Comparison of ENCODE assay signal across 26 cellular contexts in genomic region chr5:10478436-10478835, GRCh38. TPM values are rescaled to one million over a fixed set of nuclear protein-coding genes. Genes with fewer than 3 reads are reported as not detected.
A peak's percentile ranks its signal among the peaks of the same experiment; 100 is the strongest.
DNase-seq lines count a peak whose midpoint lies in the region; ATAC-seq, FAIRE-seq and TF ChIP-seq lines count a peak whose summit lies in the region.
"Had no signal": no experiment of that assay in that cellular context is flagged by ENCODE, and none has a peak within 500 bp of the region (broad histone marks: within the 10 kb centered on the region; RNA-seq: fewer than 3 reads in every experiment).

No MANE protein-coding gene starts in this region.

- WGBS in H1 (ENCODE audit: extremely low coverage in 1 of 2, insufficient coverage in 1 of 2, insufficient read length in 1 of 2, insufficient replicate concordance in 2 of 2, low coverage in 1 of 2, low lambda C conversion rate in 2 of 2, missing lambda C conversion rate in 1 of 2), 2 experiments: 96% methylated on average over 5 of the region's 5 CpGs; no CpG with 5 or more reads in 1 of the 2 experiments
- 18% methylated on average over 5 of the region's 5 CpGs for WGBS in smooth muscle cell (ENCODE audit: low lambda C conversion rate)
- 75% methylated on average over 5 of the region's 5 CpGs for WGBS in hepatocyte (ENCODE audit: low lambda C conversion rate, missing lambda C conversion rate)

- no peak overlapping the region for H3K9ac ChIP-seq in HCT116 (ENCODE audit: low read length)
- H3K9ac ChIP-seq in H1 (replicated peaks in 1 of 4; ENCODE audit: extremely low read depth in 1 of 4, low read depth in 3 of 4, low read length in 3 of 4): no peak overlapping the region
- H3K9ac ChIP-seq in smooth muscle cell (ENCODE audit: low read depth): no peak overlapping the region
- H3K9ac ChIP-seq: BLaER1, KMS-11 had no signal

- H2AK5ac ChIP-seq in H1 (ENCODE audit: low read depth, low read length): no peak overlapping the region

- H2BK120ac ChIP-seq in H1 (replicated peaks; ENCODE audit: low read depth, low read length): no peak overlapping the region

- H3K9me3 Mint-ChIP-seq in CD4-positive, alpha-beta T cell: peaks cover 7% of the 10 kb centered on the region

- H3K79me2 ChIP-seq in HCT116 (ENCODE audit: insufficient read depth, low read length) (no peaks in the 10 kb centered on the region), H1 (ENCODE audit: control insufficient read depth in 1 of 2, insufficient read depth in 2 of 2, low read length in 2 of 2) (no peaks in the 10 kb centered on the region), smooth muscle cell (ENCODE audit: low read depth) (no peaks in the 10 kb centered on the region), hepatocyte (no peaks in the 10 kb centered on the region)

- no peak overlapping the region for H4K8ac ChIP-seq in H1 (ENCODE audit: extremely low read depth, insufficient read depth, low read length)

- no peak overlapping the region for H4K5ac ChIP-seq in H1 (ENCODE audit: insufficient read length, low read depth, low read length)

- no peaks in the 10 kb centered on the region for H3K79me1 ChIP-seq in H1 (ENCODE audit: low read depth, low read length)

- no peak overlapping the region for H2BK15ac ChIP-seq in H1 (ENCODE audit: low read length)

- H3F3A ChIP-seq in smooth muscle cell (ENCODE audit: low read depth): peaks cover 3% of the 10 kb centered on the region

- H3K36me3 Mint-ChIP-seq in CD4-positive, alpha-beta T cell (ENCODE audit: low read depth): no peaks in the 10 kb centered on the region
- H3K36me3 Mint-ChIP-seq: naive B cell had no signal

- H3K4me1 Mint-ChIP-seq in CD4-positive, alpha-beta T cell (ENCODE audit: low read depth): no peaks in the 10 kb centered on the region
- H3K4me1 Mint-ChIP-seq: activated naive CD4-positive, alpha-beta T cell treated with anti-CD3 and anti-CD28 coated beads, Interleukin-2, amount 50 U/mL, for 24 hours; naive B cell had no signal

- H3K36me3 ChIP-seq in HCT116 (ENCODE audit: control insufficient read depth in 1 of 2, insufficient read depth in 2 of 2, low read length in 2 of 2) (no peaks in the 10 kb centered on the region), H1 (ENCODE audit: control insufficient read depth in 2 of 4, insufficient read depth in 4 of 4, low read length in 3 of 4) (no peaks in the 10 kb centered on the region), smooth muscle cell (ENCODE audit: low read depth) (no peaks in the 10 kb centered on the region), hepatocyte (replicated peaks; ENCODE audit: insufficient read depth, low read depth) (no peaks in the 10 kb centered on the region)
- H3K36me3 ChIP-seq: BLaER1, colonic mucosa, tibial artery had no signal

- no peaks in the 10 kb centered on the region for H3K23me2 ChIP-seq in H1 (ENCODE audit: low read depth, low read length)

- H3K4me2 ChIP-seq in HCT116 (ENCODE audit: low read length): peak overlapping the region; percentile 39; the same call in 1 of the 2 replicates
- H3K4me2 ChIP-seq in H1 (ENCODE audit: insufficient read depth in 1 of 2, low read depth in 2 of 2, low read length in 2 of 2): no peak overlapping the region
- H3K4me2 ChIP-seq in smooth muscle cell: peak overlapping the region; percentile 48
- no peak overlapping the region for H3K4me2 ChIP-seq in hepatocyte
- H3K4me2 ChIP-seq: BLaER1, KMS-11 had no signal

- BruUV-seq in HCT116 (replicated peaks; lab: Mats Ljungman, UMichigan): no TSS peak

- no peak overlapping the region for H2BK5ac ChIP-seq in H1 (ENCODE audit: low read depth, low read length)

- no peak overlapping the region for H3K4me3 Mint-ChIP-seq in CD4-positive, alpha-beta T cell
- H3K4me3 Mint-ChIP-seq: activated CD8-positive, alpha-beta T cell treated with anti-CD3 and anti-CD28 coated beads, Interleukin-2, amount 10 ng/mL, durations not matched to agents 7 days and 5 days; activated naive CD4-positive, alpha-beta T cell treated with anti-CD3 and anti-CD28 coated beads, Interleukin-2, amount 50 U/mL, for 24 hours; endodermal cell; naive B cell; stimulated activated naive B cell treated with anti-CD40 and anti-IgM and Interleukin-4, amounts not matched to agents 10 μg/mL and 1 μg/mL and 100 μg/mL, for 72 hours had no signal

- H3K4ac ChIP-seq in H1 (replicated peaks; ENCODE audit: insufficient read length, low read depth, low read length): no peak overlapping the region

- no peak for FAIRE-seq in H1 (lab: Jason Lieb, UNC)
- FAIRE-seq: D721Med, GM12878, islet of Langerhans had no signal

- H3K4me3 ChIP-seq in HCT116 (replicated peaks in 1 of 2; ENCODE audit: low read depth in 1 of 2, low read length in 2 of 2) (no peak overlapping the region), H1 (ENCODE audit: extremely low read depth in 1 of 4, insufficient read depth in 2 of 4, low read depth in 3 of 4, low read length in 4 of 4) (no peak overlapping the region), smooth muscle cell (no peak overlapping the region), hepatocyte (no peak overlapping the region)
- H3K4me3 ChIP-seq: BLaER1, body of pancreas, colonic mucosa, GM12878, lung, SK-N-MC, tibial artery had no signal

- no peaks in the 10 kb centered on the region for H3K9me3 ChIP-seq in HCT116 (ENCODE audit: control insufficient read depth in 1 of 2, insufficient read depth in 1 of 2, low read depth in 1 of 2, low read length in 2 of 2)
- peaks cover 6 to 10% of the 10 kb centered on the region in 2 experiments; a peak in 1 of 4 replicates for H3K9me3 ChIP-seq in H1 (ENCODE audit: insufficient read depth in 2 of 2, low read depth in 1 of 2, low read length in 1 of 2)
- H3K9me3 ChIP-seq in smooth muscle cell (replicated peaks; ENCODE audit: low read depth): no peaks in the 10 kb centered on the region
- no peaks in the 10 kb centered on the region for H3K9me3 ChIP-seq in hepatocyte (ENCODE audit: low read depth)
- no peaks in the 10 kb centered on the region for H3K9me3 ChIP-seq in CD4-positive, alpha-beta T cell (ENCODE audit: control insufficient read depth, low read length)
- H3K9me3 ChIP-seq: body of pancreas, colonic mucosa had no signal

- H3K23ac ChIP-seq in H1 (ENCODE audit: insufficient read length): no peak overlapping the region

- DNase-seq in HCT116 (ENCODE audit: low read depth, low spot score): no peak
- peak; percentile 44 for DNase-seq in NCI-H226
- DNase-seq in H1 (ENCODE audit: low read depth in 1 of 2, low spot score in 2 of 2): no peak
- DNase-seq in smooth muscle cell (lab: John Stamatoyannopoulos, UW; ENCODE audit: unreplicated experiment): no peak
- DNase-seq in hepatocyte (ENCODE audit: low spot score): no peak
- no peak for DNase-seq in NCI-H1694 treated with DMSO at 0.1 percent for 48 hours (lab: John Stamatoyannopoulos, UW)
- DNase-seq in CD4-positive, alpha-beta T cell: no peak
- DNase-seq: activated CD8-positive, alpha-beta T cell treated with anti-CD3 and anti-CD28 coated beads, Interleukin-2, amount 10 ng/mL, durations not matched to agents 7 days and 5 days; body of pancreas; colonic mucosa; endodermal cell; naive B cell; NCI-H1092 treated with DMSO at 0.1 percent for 48 hours; NCI-H2081; NCI-H524; stimulated activated naive B cell treated with anti-CD40 and anti-IgM and Interleukin-4, amounts not matched to agents 10 μg/mL and 1 μg/mL and 100 μg/mL, for 72 hours; T-helper 9 cell; tibial artery had no signal

- intact Hi-C loops in HCT116 (cut with micrococcal nuclease): no loop called here
- intact Hi-C loops in CD4-positive, alpha-beta T cell (cut with DNase I, micrococcal nuclease): no loop called here

- H2BK20ac ChIP-seq in H1 (ENCODE audit: low read length): peak overlapping the region; percentile 77; the same call in 1 of the 2 replicates

- POLR2A ChIA-PET in HCT116 (lab: Charles Lee): no interaction called here
- POLR2A ChIA-PET in H1 (lab: Charles Lee; ENCODE audit: partially characterized antibody): no interaction called here
- POLR2A ChIA-PET in CD4-positive, alpha-beta T cell (lab: Charles Lee): no interaction called here

- TF ChIP-seq RAD21 in HCT116 (IDR thresholded peaks at IDR 0.05; ENCODE audit: low read depth) (no peak), H1 (IDR thresholded peaks at IDR 0.05 in 1 of 2, conservative IDR thresholded peaks at IDR 0.05 in 1 of 2; ENCODE audit: low read depth in 2 of 2, low read length in 2 of 2) (no peak)

- H3K14ac ChIP-seq in H1 (ENCODE audit: insufficient read length): no peak overlapping the region

- RAD21 ChIA-PET in HCT116 (lab: Charles Lee; ENCODE audit: low non-redundant PET in 1 of 2, low total read pairs in 2 of 2, uncharacterized antibody in 2 of 2, unreplicated experiment in 2 of 2): no interaction called here

- no peaks in the 10 kb centered on the region for H3K27me3 Mint-ChIP-seq in CD4-positive, alpha-beta T cell
- H3K27me3 Mint-ChIP-seq: activated naive CD4-positive, alpha-beta T cell treated with anti-CD3 and anti-CD28 coated beads, Interleukin-2, amount 50 U/mL, for 24 hours had no signal

- H4K20me1 ChIP-seq in HCT116 (ENCODE audit: insufficient read depth): no peaks in the 10 kb centered on the region
- no peaks in the 10 kb centered on the region for H4K20me1 ChIP-seq in H1 (replicated peaks in 1 of 2; ENCODE audit: control insufficient read depth in 1 of 2, insufficient read depth in 2 of 2, low read length in 2 of 2)
- no peaks in the 10 kb centered on the region for H4K20me1 ChIP-seq in smooth muscle cell (ENCODE audit: low read depth)
- no peaks in the 10 kb centered on the region for H4K20me1 ChIP-seq in hepatocyte (ENCODE audit: insufficient read depth, poor library complexity, severe bottlenecking)
- H4K20me1 ChIP-seq: BLaER1 had no signal

- no peak overlapping the region for H4K91ac ChIP-seq in H1 (replicated peaks; ENCODE audit: insufficient read length, low read length)

- H3K27ac ChIP-seq in HCT116 (ENCODE audit: low read depth, low read length): no peak overlapping the region
- H3K27ac ChIP-seq in H1 (ENCODE audit: low read depth, low read length): no peak overlapping the region
- H3K27ac ChIP-seq in smooth muscle cell (ENCODE audit: low read depth): peak overlapping the region; percentile 62
- no peak overlapping the region for H3K27ac ChIP-seq in hepatocyte
- H3K27ac ChIP-seq in CD4-positive, alpha-beta T cell (ENCODE audit: low read depth, low read length): no peak overlapping the region
- H3K27ac ChIP-seq: BLaER1, body of pancreas, colonic mucosa, KMS-11, SK-N-MC, tibial artery had no signal

- TF ChIP-seq CTCF in HCT116 (IDR thresholded peaks at IDR 0.05 in 2 of 3, conservative IDR thresholded peaks at IDR 0.05 in 1 of 3; ENCODE audit: borderline replicate concordance in 1 of 3, insufficient read depth in 1 of 3, low read depth in 2 of 3, low read length in 2 of 3) (no peak), H1 (IDR thresholded peaks at IDR 0.05; ENCODE audit: control extremely low read depth in 1 of 3, insufficient read depth in 1 of 3, low read depth in 1 of 3, low read length in 3 of 3) (no peak), smooth muscle cell (IDR thresholded peaks at IDR 0.05; ENCODE audit: borderline replicate concordance, insufficient read depth, poor library complexity, severe bottlenecking) (no peak), hepatocyte (IDR thresholded peaks at IDR 0.05; ENCODE audit: poor library complexity) (no peak)
- no peak for TF ChIP-seq CTCF in CD4-positive, alpha-beta T cell (IDR thresholded peaks at IDR 0.05)

- H2AFZ ChIP-seq in HCT116 (ENCODE audit: low read depth, low read length, poor library complexity, severe bottlenecking) (no peak overlapping the region), H1 (ENCODE audit: low read length) (no peak overlapping the region), smooth muscle cell (ENCODE audit: low read depth) (no peak overlapping the region), hepatocyte (no peak overlapping the region)

- peaks cover 0 to 12% of the 10 kb centered on the region in 2 experiments; a peak in 2 of 4 replicates for H3K4me1 ChIP-seq in HCT116 (ENCODE audit: control insufficient read depth in 1 of 2, insufficient read depth in 2 of 2, low read length in 2 of 2)
- H3K4me1 ChIP-seq in H1 (replicated peaks in 1 of 4; ENCODE audit: control insufficient read depth in 3 of 4, insufficient read depth in 4 of 4, low read length in 3 of 4): peaks cover 5 to 12% (median 8%) of the 10 kb centered on the region in 4 experiments; a peak in 4 of 7 replicates
- H3K4me1 ChIP-seq in smooth muscle cell (ENCODE audit: low read depth): no peaks in the 10 kb centered on the region
- H3K4me1 ChIP-seq in hepatocyte (ENCODE audit: insufficient read depth): peaks cover 10% of the 10 kb centered on the region
- H3K4me1 ChIP-seq: body of pancreas, tibial artery had no signal

- no peak overlapping the region for H3K56ac ChIP-seq in H1 (replicated peaks; ENCODE audit: insufficient read length, low read depth, low read length)

- H3K18ac ChIP-seq in H1 (ENCODE audit: extremely low read depth, low read length): 0 out of 2 replicates have a peak overlapping the region, but pooled peaks have one; percentile 14

- peak overlapping the region; percentile 82; the same call in 1 of the 2 replicates for H2BK12ac ChIP-seq in H1 (ENCODE audit: low read depth, low read length)

- CTCF ChIA-PET in HCT116 (lab: Charles Lee) (no interaction called here), H1 (lab: Charles Lee; ENCODE audit: partially characterized antibody) (interaction anchor here (0.7 to 3.0 kb wide), 11 partner anchors 10 to 211 kb away, joined by 3 to 11 read pairs (median 4); no protein-coding TSS in a partner anchor)
- CTCF ChIA-PET in CD4-positive, alpha-beta T cell (lab: Charles Lee): no interaction called here

- no peaks in the 10 kb centered on the region for H3K27me3 ChIP-seq in HCT116 (ENCODE audit: insufficient read depth, low read length)
- 0 out of 7 replicates have a peak, but pooled peaks cover 0 to 4% (median 0%) of the 10 kb centered on the region in 4 experiments for H3K27me3 ChIP-seq in H1 (replicated peaks in 1 of 4; ENCODE audit: control insufficient read depth in 3 of 4, extremely low read depth in 1 of 4, insufficient read depth in 3 of 4, low read length in 3 of 4)
- H3K27me3 ChIP-seq in smooth muscle cell (ENCODE audit: low read depth): no peaks in the 10 kb centered on the region
- no peaks in the 10 kb centered on the region for H3K27me3 ChIP-seq in hepatocyte
- no peaks in the 10 kb centered on the region for H3K27me3 ChIP-seq in CD4-positive, alpha-beta T cell (ENCODE audit: control insufficient read depth, insufficient read depth, low read length)
- H3K27me3 ChIP-seq: BLaER1, body of pancreas, colonic mucosa had no signal

- no peaks in the 10 kb centered on the region for H3K9me2 ChIP-seq in HCT116 (ENCODE audit: insufficient read depth)
- no peaks in the 10 kb centered on the region for H3K9me2 ChIP-seq in hepatocyte (replicated peaks; ENCODE audit: insufficient read depth)

- TF ChIP-seq POLR2A in HCT116 (IDR thresholded peaks at IDR 0.05; ENCODE audit: borderline replicate concordance, extremely low read depth, insufficient read depth, insufficient read length): no peak
- TF ChIP-seq POLR2A in H1 (IDR thresholded peaks at IDR 0.05; ENCODE audit: control extremely low read depth in 1 of 2, low read depth in 2 of 2, low read length in 2 of 2): no peak

- TF ChIP-seq EP300 in H1 (IDR thresholded peaks at IDR 0.05; ENCODE audit: borderline replicate concordance in 1 of 2, low read depth in 2 of 2, low read length in 2 of 2): no peak

- no peak overlapping the region for H3K27ac Mint-ChIP-seq in CD4-positive, alpha-beta T cell
- H3K27ac Mint-ChIP-seq: activated CD8-positive, alpha-beta T cell treated with anti-CD3 and anti-CD28 coated beads, Interleukin-2, amount 10 ng/mL, durations not matched to agents 7 days and 5 days; activated naive CD4-positive, alpha-beta T cell treated with anti-CD3 and anti-CD28 coated beads, Interleukin-2, amount 50 U/mL, for 24 hours; endodermal cell; naive B cell; stimulated activated naive B cell treated with anti-CD40 and anti-IgM and Interleukin-4, amounts not matched to agents 10 μg/mL and 1 μg/mL and 100 μg/mL, for 72 hours had no signal

- no peak for ATAC-seq in HCT116
- no peak for ATAC-seq in CD4-positive, alpha-beta T cell (ENCODE audit: poor library complexity)
- ATAC-seq: activated CD8-positive, alpha-beta T cell treated with anti-CD3 and anti-CD28 coated beads, Interleukin-2, amount 10 ng/mL, durations not matched to agents 7 days and 5 days; body of pancreas; GM12878; stimulated activated naive B cell treated with anti-CD40 and anti-IgM and Interleukin-4, amounts not matched to agents 10 μg/mL and 1 μg/mL and 100 μg/mL, for 72 hours had no signal

RNA-seq across cellular contexts. Expression of gene ROPN1L, which starts 36.8 kb away (rescaled TPM):
- total RNA-seq in HCT116 (2021; ENCODE audit: unreplicated experiment) (0.66 TPM), smooth muscle cell (0.63 and 3.0 TPM in 2 replicates), hepatocyte (0.28 and 0.30 TPM in 2 replicates)
- polyA plus RNA-seq in HCT116 (2012): 0.38 and 0.75 TPM in 2 replicates
- 0.38 and 0.73 TPM in 2 replicates for total RNA-seq in H1 (2021; fragmentation: NEBNext Ultra II Directional; extraction: Animal tissue kit (Norgen Biotek cat#: 25700))
- polyA plus RNA-seq in H1 (2011; rRNA removed) (0.24 and 0.28 TPM in 2 replicates), smooth muscle cell (0.78 TPM in 1 of 2 replicates, not detected in the other), hepatocyte (not detected in 2 replicates)
- polyA plus RNA-seq in H1 (2011; cell fraction: cytosol; rRNA removed): 0.34 TPM
- 0.21 TPM for polyA plus RNA-seq in H1 (2011; cell fraction: nucleus; rRNA removed)
- 0.15 to 0.46 TPM in 2 of 4 replicates, not detected in the others for polyA plus RNA-seq in H1 (2012, experiment 1 of 2)
- not detected for polyA plus RNA-seq in H1 (2012, experiment 2 of 2)
- polyA plus RNA-seq in H1 (2013, experiment 1 of 2): 0.22 TPM
- 0.24 TPM for polyA plus RNA-seq in H1 (2013, experiment 2 of 2)
- 0.51 TPM in 1 of 2 replicates, not detected in the other for polyA minus RNA-seq in H1 (2011; rRNA and poly(A)+ RNA removed)
- not detected for polyA minus RNA-seq in H1 (2011; cell fraction: cytosol; rRNA and poly(A)+ RNA removed)
- not detected for polyA minus RNA-seq in H1 (2011; cell fraction: nucleus; rRNA and poly(A)+ RNA removed)
- under 1 TPM; 0.42 to 0.58 TPM for total RNA-seq in CD4-positive, alpha-beta T cell
- total RNA-seq: colonic mucosa had no signal

Comparison
In these comparisons a context has a peak if more than half of its experiments do, and no peak if none do; other contexts are left out.
1. H3K4me2 ChIP-seq: peak in HCT116 (single experiment) and smooth muscle cell (single experiment); none in H1 (0 of 2) and hepatocyte (single experiment).